ENCODE assay signal across 9 cellular contexts in the genomic region with DNA sequence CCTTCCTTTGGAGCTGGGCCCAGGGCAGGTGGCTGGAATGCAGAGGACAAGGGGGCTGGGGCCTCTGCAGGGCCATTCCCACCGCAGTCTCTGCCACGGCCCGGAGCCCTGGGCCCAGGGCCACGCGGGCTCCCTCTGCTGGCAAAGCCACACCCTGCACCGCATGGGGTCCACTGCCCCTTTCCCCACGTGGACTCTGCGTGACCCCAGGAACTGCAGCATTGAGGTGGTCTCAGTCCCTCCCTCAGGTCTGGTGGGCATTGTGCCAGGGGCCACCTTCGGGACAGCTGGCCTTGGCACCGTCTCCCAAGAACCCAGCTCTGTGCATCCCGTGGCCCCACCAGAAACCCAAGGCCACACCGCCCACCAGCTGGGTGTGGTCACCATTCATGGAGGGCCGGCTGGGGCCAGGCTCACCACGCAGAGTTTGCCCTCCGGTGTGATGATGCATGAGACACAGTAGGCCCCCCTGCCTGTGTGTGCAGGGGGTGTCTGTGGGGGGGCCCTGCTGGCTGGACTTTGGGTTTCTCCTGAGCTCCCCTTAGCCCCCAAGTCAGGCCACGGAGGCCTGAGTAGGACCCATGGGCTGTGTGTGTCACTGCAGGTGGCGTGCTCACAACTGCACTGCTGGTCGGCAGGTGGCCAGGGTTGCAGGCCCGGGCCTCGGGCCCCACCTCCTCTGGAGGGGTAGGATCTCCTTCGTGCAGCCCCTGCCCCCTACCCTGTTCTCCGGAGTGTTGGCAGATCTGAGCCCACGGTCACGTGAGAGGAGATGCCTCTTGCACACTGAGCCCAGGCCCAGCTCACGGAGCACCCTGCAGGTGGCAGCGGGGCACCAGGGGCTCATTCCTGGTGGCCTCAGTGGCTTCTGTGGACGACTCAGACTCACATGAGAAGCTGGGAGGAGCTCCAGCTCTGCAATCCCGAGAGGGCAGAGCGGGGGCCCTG. TPM values are rescaled to one million over a fixed set of nuclear protein-coding genes. Genes with fewer than 3 reads are reported as not detected.
A peak's percentile ranks its signal among the peaks of the same experiment; 100 is the strongest.
DNase-seq lines count a peak whose midpoint lies in the region; ATAC-seq, FAIRE-seq and TF ChIP-seq lines count a peak whose summit lies in the region.
"Had no signal": no experiment of that assay in that cellular context is flagged by ENCODE, and none has a peak within 500 bp of the region (broad histone marks: within the 10 kb centered on the region; RNA-seq: fewer than 3 reads in every experiment).

No MANE protein-coding gene starts in this region.

- H3K27ac ChIP-seq in PC-3 (ENCODE audit: low read length), result no peak overlapping the region
- peak overlapping the region in 1 of 12 donors; percentile 36 for H3K27ac ChIP-seq in heart left ventricle
- H3K27ac ChIP-seq in small intestine (ENCODE audit: low read depth in 1 of 2, low read length in 1 of 2), result no peak overlapping the region

- no peak for FAIRE-seq in small intestine (lab: Jason Lieb, UNC)
- FAIRE-seq: A204.1 had no signal

- no peak overlapping the region for H2AFZ ChIP-seq in PC-3 (ENCODE audit: low read length)

- WGBS in heart left ventricle, 4 donors, result 39 to 61% (median 45%) methylated on average over 11 to 29 of the region's 29 CpGs
- 18 to 35% (median 22%) methylated on average over 29 of the region's 29 CpGs for WGBS in small intestine, 3 donors

- peak; percentile 85 for DNase-seq in DMS 273 (lab: John Stamatoyannopoulos, UW; ENCODE audit: unreplicated experiment)
- DNase-seq in DMS 273 treated with DMSO at 0.1 percent for 48 hours (lab: John Stamatoyannopoulos, UW), result no peak
- DNase-seq in PC-3, result peak; percentile 70
- peak; percentile 86 for DNase-seq in activated effector memory CD4-positive, alpha-beta T cell treated with anti-CD3 and anti-CD28 coated beads, Interleukin-2, amount 50 U/mL, for 16 hours
- DNase-seq in heart left ventricle, result peak in 2 of 5 donors; percentile 57 to 69
- DNase-seq in small intestine, result peak; percentile 45

- TF ChIP-seq CTCF in PC-3 (conservative IDR thresholded peaks at IDR 0.05; ENCODE audit: low read depth, low read length) (peak; percentile 94), heart left ventricle (IDR thresholded peaks at IDR 0.05) (peak; percentile 84 to 95 (median 90))

- no peak for TF ChIP-seq POLR2A in heart left ventricle (IDR thresholded peaks at IDR 0.05)

- no TSS peak for BruUV-seq in PC-3 (replicated peaks; lab: Mats Ljungman, UMichigan)

- H3K9me3 ChIP-seq in PC-3 (ENCODE audit: low read length) (no peaks in the 10 kb centered on the region), heart left ventricle (no peaks in the 10 kb centered on the region), small intestine (ENCODE audit: control insufficient read depth, low read depth) (no peaks in the 10 kb centered on the region)

- H3K4me3 ChIP-seq in PC-3 (ENCODE audit: low read length) (no peak overlapping the region), heart left ventricle (no peak overlapping the region), small intestine (ENCODE audit: low read depth in 1 of 2, low read length in 2 of 2) (no peak overlapping the region)

- ATAC-seq in PC-3 (peak; percentile 76), heart left ventricle (peak; percentile 47 to 86 (median 76)), GM21528 (IDR thresholded peaks at IDR 0.05; ENCODE audit: low FRiP score, unreplicated experiment) (no peak), HG02938 (IDR thresholded peaks at IDR 0.05; ENCODE audit: unreplicated experiment) (no peak)

- peaks cover 8% of the 10 kb centered on the region for H3K79me2 ChIP-seq in PC-3 (ENCODE audit: low read length)

- H3K4me2 ChIP-seq in PC-3 (ENCODE audit: low read length), result no peak overlapping the region

- H3K36me3 ChIP-seq in PC-3 (ENCODE audit: low read depth, low read length), result no peaks in the 10 kb centered on the region
- no peaks in the 10 kb centered on the region for H3K36me3 ChIP-seq in heart left ventricle
- no peaks in the 10 kb centered on the region for H3K36me3 ChIP-seq in small intestine (ENCODE audit: control insufficient read depth in 2 of 2, insufficient read depth in 2 of 2, low read length in 2 of 2)

- H3K4me1 ChIP-seq in PC-3 (ENCODE audit: insufficient read depth, low read length) (peaks cover 6% of the 10 kb centered on the region), heart left ventricle (peaks cover under 1 to 26% (median 17%) of the 10 kb centered on the region in 12 donors), small intestine (ENCODE audit: control insufficient read depth in 2 of 2, insufficient read depth in 1 of 2, low read depth in 1 of 2, low read length in 1 of 2) (no peaks in the 10 kb centered on the region)

- CTCF ChIA-PET in PC-3 (lab: Charles Lee), result interaction anchor here (0.6 to 1.7 kb wide), 4 partner anchors 17 to 63 kb away, joined by 3 to 11 read pairs (median 4); no protein-coding TSS in a partner anchor

- H4K20me1 ChIP-seq in PC-3 (ENCODE audit: low read length), result no peaks in the 10 kb centered on the region

- no peak overlapping the region for H3K9ac ChIP-seq in PC-3 (ENCODE audit: low read length)

- H3K27me3 ChIP-seq in PC-3 (ENCODE audit: low read length) (no peaks in the 10 kb centered on the region), heart left ventricle (peaks cover 0 to 6% (median 0%) of the 10 kb centered on the region in 9 donors), small intestine (ENCODE audit: control insufficient read depth in 2 of 2, insufficient read depth in 2 of 2, low read length in 2 of 2) (no peaks in the 10 kb centered on the region)

- intact Hi-C loops in PC-3 (cut with micrococcal nuclease), result no loop called here
- intact Hi-C loops in heart left ventricle (cut with DNase I), result loop anchor here in 5 of 10 donors (2.0 to 5.0 kb wide), 3 partner anchors 34 to 61 kb away; a partner anchor contains a TSS

- POLR2A ChIA-PET in PC-3 (lab: Charles Lee; ENCODE audit: unreplicated experiment), result no interaction called here

- no peaks in the 10 kb centered on the region for H3F3A ChIP-seq in PC-3 (ENCODE audit: low read length, unreplicated experiment)

- no peaks in the 10 kb centered on the region for H3K9me2 ChIP-seq in PC-3 (replicated peaks; ENCODE audit: low read length)

RNA-seq across cellular contexts. Expression of a gene that starts 5.7 kb away (rescaled TPM):
- 59.1 and 74.5 TPM in 2 replicates for total RNA-seq in PC-3 (2014; rRNA removed)
- total RNA-seq in heart left ventricle, result 10 to 100 TPM; 11.0 to 49.5 (median 18.8) TPM
- 10 to 100 TPM in 1 of 2 donors, 1 to 10 TPM in 1; 7.0 to 13.2 TPM for polyA plus RNA-seq in heart left ventricle
- polyA plus RNA-seq in small intestine, result 10 to 100 TPM in 1 of 3 donors, 1 to 10 TPM in 1, under 1 TPM in 1; 0.67 to 12.7 (median 1.1) TPM

RNA-seq across cellular contexts. Expression of a gene that starts 8.3 kb away (rescaled TPM):
- total RNA-seq in PC-3 (2014; rRNA removed) (0.29 and 1.4 TPM in 2 replicates), heart left ventricle (1 to 10 TPM in 3 of 9 donors, under 1 TPM in 4, not detected in 2; 0.12 to 3.4 (median 0.60) TPM)
- polyA plus RNA-seq in heart left ventricle (under 1 TPM; 0.49 to 0.53 TPM), small intestine (under 1 TPM in 2 of 3 donors, not detected in 1; 0.27 to 0.66 TPM)

RNA-seq across cellular contexts. Expression of a gene that starts 20.1 kb away (rescaled TPM):
- total RNA-seq in PC-3 (2014; rRNA removed), result 0.18 and 1.1 TPM in 2 replicates
- total RNA-seq in heart left ventricle, result 1 to 10 TPM in 8 of 9 donors, under 1 TPM in 1; 0.58 to 4.0 (median 1.3) TPM
- 1 to 10 TPM in 1 of 2 donors, under 1 TPM in 1; 0.86 to 1.5 TPM for polyA plus RNA-seq in heart left ventricle
- 1 to 10 TPM; 1.1 to 1.7 (median 1.4) TPM for polyA plus RNA-seq in small intestine

RNA-seq across cellular contexts. Expression of a gene that starts 30.4 kb away (rescaled TPM):
- 140 and 190 TPM in 2 replicates for total RNA-seq in PC-3 (2014; rRNA removed)
- total RNA-seq in heart left ventricle, result 10 to 100 TPM in 2 of 9 donors, 1 to 10 TPM in 7; 2.2 to 12.1 (median 5.8) TPM
- 10 to 100 TPM; 11.0 to 15.6 TPM for polyA plus RNA-seq in heart left ventricle
- polyA plus RNA-seq in small intestine, result 10 to 100 TPM; 17.4 to 34.5 (median 21.3) TPM

RNA-seq across cellular contexts. Expression of a gene that starts 34.1 kb away (rescaled TPM):
- total RNA-seq in PC-3 (2014; rRNA removed) (439 and 506 TPM in 2 replicates), heart left ventricle (100 to 1,000 TPM; 112 to 208 (median 128) TPM)
- polyA plus RNA-seq in heart left ventricle (100 to 1,000 TPM; 147 to 238 TPM), small intestine (100 to 1,000 TPM; 162 to 221 (median 172) TPM)

Comparison
In these comparisons a context has a peak if more than half of its experiments do, and no peak if none do; other contexts are left out.
1. ATAC-seq: peak in PC-3 (single experiment) and heart left ventricle (4 of 4); none in GM21528 (single experiment) and HG02938 (single experiment).